Comparison of ENCODE assay signal across 1 cellular context in the genomic region with DNA sequence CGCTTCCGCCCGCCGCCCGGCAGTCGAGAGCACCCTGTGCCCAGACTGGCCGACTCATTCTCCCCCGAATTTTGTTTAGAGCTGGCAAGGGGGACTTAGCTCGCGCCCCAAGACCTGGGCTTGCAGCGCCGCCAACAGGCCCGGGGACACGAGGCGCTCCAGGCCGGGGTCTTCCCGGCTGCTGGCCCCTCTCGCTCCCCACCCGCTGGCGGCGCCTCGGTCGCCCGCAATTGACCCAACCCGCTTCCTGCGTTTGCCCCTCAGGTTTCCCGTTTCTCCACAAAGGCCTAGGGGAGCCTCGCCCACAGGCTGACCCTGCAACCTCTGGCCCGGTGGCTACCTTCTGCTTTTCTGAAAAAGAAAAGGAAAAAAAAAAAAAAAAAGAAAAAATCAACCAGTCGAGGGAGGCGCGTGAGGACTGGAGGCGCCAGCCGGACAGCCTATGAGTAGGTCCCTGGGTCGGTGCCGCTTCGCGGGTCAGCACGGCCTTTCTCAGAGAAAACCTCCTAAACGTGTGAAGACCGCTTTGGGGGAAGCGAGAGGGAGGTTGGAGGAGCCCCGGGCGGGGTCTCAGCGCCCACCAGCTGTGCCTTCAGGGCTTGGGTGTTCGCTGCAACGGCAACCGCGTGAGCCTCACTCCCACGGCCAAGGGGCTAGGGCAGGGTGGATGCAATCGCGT.
TF ChIP-seq lines count a peak whose summit lies in the region.

No MANE protein-coding gene starts in this region.

TF ChIP-seq in K562, 482 proteins besides CTCF, POLR2A, EP300 and RAD21:
- TF ChIP-seq, protein P1, sequence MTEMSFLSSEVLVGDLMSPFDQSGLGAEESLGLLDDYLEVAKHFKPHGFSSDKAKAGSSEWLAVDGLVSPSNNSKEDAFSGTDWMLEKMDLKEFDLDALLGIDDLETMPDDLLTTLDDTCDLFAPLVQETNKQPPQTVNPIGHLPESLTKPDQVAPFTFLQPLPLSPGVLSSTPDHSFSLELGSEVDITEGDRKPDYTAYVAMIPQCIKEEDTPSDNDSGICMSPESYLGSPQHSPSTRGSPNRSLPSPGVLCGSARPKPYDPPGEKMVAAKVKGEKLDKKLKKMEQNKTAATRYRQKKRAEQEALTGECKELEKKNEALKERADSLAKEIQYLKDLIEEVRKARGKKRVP (CRISPR knock-in tag; IDR thresholded peaks at IDR 0.05), result no peak
- no peak for TF ChIP-seq ZNF583 (CRISPR knock-in tag; IDR thresholded peaks at IDR 0.05)
- TF ChIP-seq, protein P2, sequence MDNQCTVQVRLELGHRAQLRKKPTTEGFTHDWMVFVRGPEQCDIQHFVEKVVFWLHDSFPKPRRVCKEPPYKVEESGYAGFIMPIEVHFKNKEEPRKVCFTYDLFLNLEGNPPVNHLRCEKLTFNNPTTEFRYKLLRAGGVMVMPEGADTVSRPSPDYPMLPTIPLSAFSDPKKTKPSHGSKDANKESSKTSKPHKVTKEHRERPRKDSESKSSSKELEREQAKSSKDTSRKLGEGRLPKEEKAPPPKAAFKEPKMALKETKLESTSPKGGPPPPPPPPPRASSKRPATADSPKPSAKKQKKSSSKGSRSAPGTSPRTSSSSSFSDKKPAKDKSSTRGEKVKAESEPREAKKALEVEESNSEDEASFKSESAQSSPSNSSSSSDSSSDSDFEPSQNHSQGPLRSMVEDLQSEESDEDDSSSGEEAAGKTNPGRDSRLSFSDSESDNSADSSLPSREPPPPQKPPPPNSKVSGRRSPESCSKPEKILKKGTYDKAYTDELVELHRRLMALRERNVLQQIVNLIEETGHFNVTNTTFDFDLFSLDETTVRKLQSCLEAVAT (IDR thresholded peaks at IDR 0.05), result no peak
- peak; percentile 54; the same call in 1 of the 2 replicates for TF ChIP-seq RBFOX2 (IDR thresholded peaks at IDR 0.05; ENCODE audit: low read depth, low read length)
- no peak for TF ChIP-seq NELFE (IDR thresholded peaks at IDR 0.05; ENCODE audit: insufficient read depth, insufficient read length)
- TF ChIP-seq, protein P3, sequence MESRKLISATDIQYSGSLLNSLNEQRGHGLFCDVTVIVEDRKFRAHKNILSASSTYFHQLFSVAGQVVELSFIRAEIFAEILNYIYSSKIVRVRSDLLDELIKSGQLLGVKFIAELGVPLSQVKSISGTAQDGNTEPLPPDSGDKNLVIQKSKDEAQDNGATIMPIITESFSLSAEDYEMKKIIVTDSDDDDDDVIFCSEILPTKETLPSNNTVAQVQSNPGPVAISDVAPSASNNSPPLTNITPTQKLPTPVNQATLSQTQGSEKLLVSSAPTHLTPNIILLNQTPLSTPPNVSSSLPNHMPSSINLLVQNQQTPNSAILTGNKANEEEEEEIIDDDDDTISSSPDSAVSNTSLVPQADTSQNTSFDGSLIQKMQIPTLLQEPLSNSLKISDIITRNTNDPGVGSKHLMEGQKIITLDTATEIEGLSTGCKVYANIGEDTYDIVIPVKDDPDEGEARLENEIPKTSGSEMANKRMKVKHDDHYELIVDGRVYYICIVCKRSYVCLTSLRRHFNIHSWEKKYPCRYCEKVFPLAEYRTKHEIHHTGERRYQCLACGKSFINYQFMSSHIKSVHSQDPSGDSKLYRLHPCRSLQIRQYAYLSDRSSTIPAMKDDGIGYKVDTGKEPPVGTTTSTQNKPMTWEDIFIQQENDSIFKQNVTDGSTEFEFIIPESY (CRISPR knock-in tag; IDR thresholded peaks at IDR 0.05), result peak; percentile 98
- no peak for TF ChIP-seq ZNF830 (CRISPR knock-in tag; IDR thresholded peaks at IDR 0.05)
- TF ChIP-seq ZBTB7A (IDR thresholded peaks at IDR 0.05; ENCODE audit: borderline replicate concordance, control insufficient read depth, low read depth, low read length), result peak; percentile 28; the same call in 1 of the 2 replicates
- no peak for TF ChIP-seq MED1 (CRISPR knock-in tag; IDR thresholded peaks at IDR 0.05; ENCODE audit: borderline replicate concordance)
- TF ChIP-seq ZNF699 (CRISPR knock-in tag; IDR thresholded peaks at IDR 0.05; ENCODE audit: insufficient replicate concordance), result no peak
- TF ChIP-seq POLR2G (IDR thresholded peaks at IDR 0.05; ENCODE audit: low read depth, low read length), result peak; percentile 64
- TF ChIP-seq, protein P4, sequence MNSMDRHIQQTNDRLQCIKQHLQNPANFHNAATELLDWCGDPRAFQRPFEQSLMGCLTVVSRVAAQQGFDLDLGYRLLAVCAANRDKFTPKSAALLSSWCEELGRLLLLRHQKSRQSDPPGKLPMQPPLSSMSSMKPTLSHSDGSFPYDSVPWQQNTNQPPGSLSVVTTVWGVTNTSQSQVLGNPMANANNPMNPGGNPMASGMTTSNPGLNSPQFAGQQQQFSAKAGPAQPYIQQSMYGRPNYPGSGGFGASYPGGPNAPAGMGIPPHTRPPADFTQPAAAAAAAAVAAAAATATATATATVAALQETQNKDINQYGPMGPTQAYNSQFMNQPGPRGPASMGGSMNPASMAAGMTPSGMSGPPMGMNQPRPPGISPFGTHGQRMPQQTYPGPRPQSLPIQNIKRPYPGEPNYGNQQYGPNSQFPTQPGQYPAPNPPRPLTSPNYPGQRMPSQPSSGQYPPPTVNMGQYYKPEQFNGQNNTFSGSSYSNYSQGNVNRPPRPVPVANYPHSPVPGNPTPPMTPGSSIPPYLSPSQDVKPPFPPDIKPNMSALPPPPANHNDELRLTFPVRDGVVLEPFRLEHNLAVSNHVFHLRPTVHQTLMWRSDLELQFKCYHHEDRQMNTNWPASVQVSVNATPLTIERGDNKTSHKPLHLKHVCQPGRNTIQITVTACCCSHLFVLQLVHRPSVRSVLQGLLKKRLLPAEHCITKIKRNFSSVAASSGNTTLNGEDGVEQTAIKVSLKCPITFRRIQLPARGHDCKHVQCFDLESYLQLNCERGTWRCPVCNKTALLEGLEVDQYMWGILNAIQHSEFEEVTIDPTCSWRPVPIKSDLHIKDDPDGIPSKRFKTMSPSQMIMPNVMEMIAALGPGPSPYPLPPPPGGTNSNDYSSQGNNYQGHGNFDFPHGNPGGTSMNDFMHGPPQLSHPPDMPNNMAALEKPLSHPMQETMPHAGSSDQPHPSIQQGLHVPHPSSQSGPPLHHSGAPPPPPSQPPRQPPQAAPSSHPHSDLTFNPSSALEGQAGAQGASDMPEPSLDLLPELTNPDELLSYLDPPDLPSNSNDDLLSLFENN (IDR thresholded peaks at IDR 0.05; ENCODE audit: low read depth in 2 of 2, low read length in 2 of 2), result no peak
- TF ChIP-seq, protein P5, sequence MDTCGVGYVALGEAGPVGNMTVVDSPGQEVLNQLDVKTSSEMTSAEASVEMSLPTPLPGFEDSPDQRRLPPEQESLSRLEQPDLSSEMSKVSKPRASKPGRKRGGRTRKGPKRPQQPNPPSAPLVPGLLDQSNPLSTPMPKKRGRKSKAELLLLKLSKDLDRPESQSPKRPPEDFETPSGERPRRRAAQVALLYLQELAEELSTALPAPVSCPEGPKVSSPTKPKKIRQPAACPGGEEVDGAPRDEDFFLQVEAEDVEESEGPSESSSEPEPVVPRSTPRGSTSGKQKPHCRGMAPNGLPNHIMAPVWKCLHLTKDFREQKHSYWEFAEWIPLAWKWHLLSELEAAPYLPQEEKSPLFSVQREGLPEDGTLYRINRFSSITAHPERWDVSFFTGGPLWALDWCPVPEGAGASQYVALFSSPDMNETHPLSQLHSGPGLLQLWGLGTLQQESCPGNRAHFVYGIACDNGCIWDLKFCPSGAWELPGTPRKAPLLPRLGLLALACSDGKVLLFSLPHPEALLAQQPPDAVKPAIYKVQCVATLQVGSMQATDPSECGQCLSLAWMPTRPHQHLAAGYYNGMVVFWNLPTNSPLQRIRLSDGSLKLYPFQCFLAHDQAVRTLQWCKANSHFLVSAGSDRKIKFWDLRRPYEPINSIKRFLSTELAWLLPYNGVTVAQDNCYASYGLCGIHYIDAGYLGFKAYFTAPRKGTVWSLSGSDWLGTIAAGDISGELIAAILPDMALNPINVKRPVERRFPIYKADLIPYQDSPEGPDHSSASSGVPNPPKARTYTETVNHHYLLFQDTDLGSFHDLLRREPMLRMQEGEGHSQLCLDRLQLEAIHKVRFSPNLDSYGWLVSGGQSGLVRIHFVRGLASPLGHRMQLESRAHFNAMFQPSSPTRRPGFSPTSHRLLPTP (IDR thresholded peaks at IDR 0.05; ENCODE audit: borderline replicate concordance, extremely low read depth, insufficient read length), result no peak
